ENCODE assay signal across 15 cellular contexts in genomic region chr5:125004009-125004408, GRCh38.
"Had no signal": no experiment of that assay in that cellular context is flagged by ENCODE, and none has a peak within 500 bp of the region (broad histone marks: within the 10 kb centered on the region; RNA-seq: fewer than 3 reads in every experiment).

No MANE protein-coding gene starts in this region.

- H3K9me3 ChIP-seq: esophagus squamous epithelium, tibial nerve had no signal

- H3K9me3 Mint-ChIP-seq: natural killer cell had no signal

- H3K27ac ChIP-seq: cardiac muscle cell, esophagus squamous epithelium, foreskin keratinocyte, tibial nerve, WERI-Rb-1 had no signal

- H3K36me3 Mint-ChIP-seq: natural killer cell had no signal

- H3K4me1 ChIP-seq: esophagus squamous epithelium, foreskin keratinocyte, tibial nerve had no signal

- ATAC-seq: foreskin keratinocyte; left lobe of liver; natural killer cell; sciatic nerve; stimulated activated naive B cell treated with anti-CD40 and anti-IgM and Interleukin-4, amounts not matched to agents 10 μg/mL and 1 μg/mL and 100 μg/mL, for 72 hours had no signal

- H3K27me3 Mint-ChIP-seq: progenitor cell of endocrine pancreas; stimulated activated naive B cell treated with anti-CD40 and anti-IgM and Interleukin-4, amounts not matched to agents 10 μg/mL and 1 μg/mL and 100 μg/mL, for 72 hours had no signal

- H3K36me3 ChIP-seq: cardiac muscle cell, esophagus squamous epithelium, tibial nerve, WERI-Rb-1 had no signal

- H3K27ac Mint-ChIP-seq: natural killer cell; progenitor cell of endocrine pancreas; stimulated activated naive B cell treated with anti-CD40 and anti-IgM and Interleukin-4, amounts not matched to agents 10 μg/mL and 1 μg/mL and 100 μg/mL, for 72 hours had no signal

- DNase-seq: activated CD4-positive, alpha-beta T cell treated with anti-CD3 and anti-CD28 coated beads for 48 hours; activated naive CD4-positive, alpha-beta T cell treated with Interleukin-2 at 50 U/mL for 16 hours; esophagus squamous epithelium; foreskin keratinocyte; natural killer cell; occipital lobe; stimulated activated CD4-positive, alpha-beta T cell treated with anti-CD3 and anti-CD28 coated beads, Interleukin-2, amount 100 ng/mL, for 24 hours; stimulated activated naive B cell treated with anti-CD40 and anti-IgM and Interleukin-4, amounts not matched to agents 10 μg/mL and 1 μg/mL and 100 μg/mL, for 72 hours; T-helper 9 cell; WERI-Rb-1 had no signal

- H3K4me3 Mint-ChIP-seq: natural killer cell; stimulated activated naive B cell treated with anti-CD40 and anti-IgM and Interleukin-4, amounts not matched to agents 10 μg/mL and 1 μg/mL and 100 μg/mL, for 72 hours had no signal

- H3K27me3 ChIP-seq: cardiac muscle cell, esophagus squamous epithelium, foreskin keratinocyte, tibial nerve had no signal

- H3K4me3 ChIP-seq: cardiac muscle cell, esophagus squamous epithelium, tibial nerve had no signal
